ENCODE assay signal across 29 cellular contexts in the genomic region with DNA sequence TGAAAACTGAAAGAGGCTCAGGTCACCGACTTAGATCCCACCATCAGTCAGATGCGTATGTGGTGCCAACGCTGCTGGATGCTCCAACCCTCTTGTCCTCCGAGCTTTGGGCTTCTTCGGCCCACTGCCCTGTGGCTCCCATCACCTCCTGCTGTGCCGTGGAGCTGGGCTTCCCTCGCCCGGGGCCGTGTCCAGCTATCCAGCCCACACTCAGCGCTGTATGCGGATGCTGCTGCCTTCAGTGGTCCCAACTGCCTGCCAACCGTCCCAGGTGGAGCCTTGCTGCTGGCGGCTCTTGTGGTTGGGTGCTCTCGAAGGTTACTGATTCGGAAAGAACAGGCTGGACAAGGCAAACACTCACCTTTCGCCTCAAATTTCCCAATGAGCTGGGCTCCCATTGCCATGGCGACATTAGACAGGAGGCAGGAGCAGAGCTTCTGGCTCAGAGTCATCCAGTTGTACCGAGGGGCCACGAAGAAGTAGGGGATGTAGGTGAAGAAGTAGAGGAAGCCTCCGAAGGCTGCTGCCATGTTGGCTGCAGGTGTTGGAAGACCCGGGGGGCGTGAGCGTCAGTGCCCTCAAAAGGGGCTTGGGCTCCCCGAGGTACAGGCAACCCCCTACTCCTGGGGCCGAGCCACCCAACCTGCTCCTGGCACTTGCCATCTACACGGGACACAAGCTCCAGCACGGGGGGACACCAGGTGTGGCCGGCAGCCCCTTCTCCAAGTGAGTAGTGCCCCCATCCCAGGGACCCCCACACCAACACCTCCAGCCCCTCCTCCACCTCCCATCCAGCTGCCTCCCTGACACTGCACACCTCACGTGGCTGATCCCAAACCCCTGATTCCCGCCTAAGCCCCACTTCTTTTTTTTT. TPM values are rescaled to one million over a fixed set of nuclear protein-coding genes. Genes with fewer than 3 reads are reported as not detected.
DNase-seq lines count a peak whose midpoint lies in the region; ATAC-seq, FAIRE-seq and TF ChIP-seq lines count a peak whose summit lies in the region.
"Had no signal": no experiment of that assay in that cellular context is flagged by ENCODE, and none has a peak within 500 bp of the region (broad histone marks: within the 10 kb centered on the region; RNA-seq: fewer than 3 reads in every experiment).

No MANE protein-coding gene starts in this region.

- no peak for FAIRE-seq in K562 (lab: Jason Lieb, UNC)
- FAIRE-seq: GM12878 had no signal

- H2AFZ ChIP-seq in K562 (ENCODE audit: low read depth, low read length) = no peak overlapping the region
- H2AFZ ChIP-seq in osteoblast (ENCODE audit: low read length) = no peak overlapping the region
- H2AFZ ChIP-seq: GM23248 had no signal

- H3K9me3 ChIP-seq in K562 (replicated peaks; ENCODE audit: control insufficient read depth, insufficient read depth, low read depth, low read length) (no peaks in the 10 kb centered on the region), osteoblast (ENCODE audit: low read depth, low read length) (no peaks in the 10 kb centered on the region), aorta (ENCODE audit: control insufficient read depth, low read length) (no peaks in the 10 kb centered on the region)
- H3K9me3 ChIP-seq: BLaER1 treated with 17β-estradiol and CSF1 and Interleukin-3, amounts not matched to agents 10 nM and 100 nM; SJCRH30 had no signal

- no peak overlapping the region for H3K27ac Mint-ChIP-seq in activated T-helper 17 cell treated with anti-CD3 and anti-CD28 coated beads, Interleukin-2, amount 50 U/mL, for 72 hours
- H3K27ac Mint-ChIP-seq: CD4-positive, alpha-beta T cell; H9; HFFc6 had no signal

- intact Hi-C loops in K562 (cut with micrococcal nuclease) (no loop called here), aorta (cut with DNase I) (no loop called here), left cardiac atrium (cut with DNase I) (no loop called here)

- H3K4me2 ChIP-seq in K562 (ENCODE audit: insufficient read depth, low read length) (no peak overlapping the region), osteoblast (ENCODE audit: insufficient read depth, low read length) (no peak overlapping the region)
- H3K4me2 ChIP-seq: BLaER1 treated with 17β-estradiol and CSF1 and Interleukin-3, amounts not matched to agents 10 nM and 100 nM; KMS-11 had no signal

- H3K36me3 ChIP-seq in H7 (replicated peaks; ENCODE audit: control insufficient read depth, insufficient read depth, low read length) (no peaks in the 10 kb centered on the region), K562 (ENCODE audit: control insufficient read depth, insufficient read depth, low read length) (peaks cover 9% of the 10 kb centered on the region; the same call in 2 of the 3 replicates), osteoblast (ENCODE audit: insufficient read depth, low read length) (no peaks in the 10 kb centered on the region), aorta (ENCODE audit: control insufficient read depth in 1 of 2, insufficient read depth in 2 of 2, low read length in 1 of 2) (no peaks in the 10 kb centered on the region)
- H3K36me3 ChIP-seq: BLaER1 treated with 17β-estradiol and CSF1 and Interleukin-3, amounts not matched to agents 10 nM and 100 nM; SJCRH30 had no signal

- no peaks in the 10 kb centered on the region for H3K27me3 ChIP-seq in H7 (ENCODE audit: control insufficient read depth, insufficient read depth, low read length)
- H3K27me3 ChIP-seq in K562 (ENCODE audit: control insufficient read depth in 2 of 2, insufficient read depth in 2 of 2, low read length in 2 of 2) = no peaks in the 10 kb centered on the region
- peaks cover 4% of the 10 kb centered on the region for H3K27me3 ChIP-seq in osteoblast (ENCODE audit: insufficient read depth, low read length)
- no peaks in the 10 kb centered on the region for H3K27me3 ChIP-seq in aorta (ENCODE audit: control insufficient read depth in 1 of 2, insufficient read depth in 2 of 2, low read length in 1 of 2)
- H3K27me3 ChIP-seq: BLaER1 treated with 17β-estradiol and CSF1 and Interleukin-3, amounts not matched to agents 10 nM and 100 nM had no signal

- H3K4me3 Mint-ChIP-seq in activated T-helper 17 cell treated with anti-CD3 and anti-CD28 coated beads, Interleukin-2, amount 50 U/mL, for 72 hours = no peak overlapping the region
- H3K4me3 Mint-ChIP-seq: CD4-positive, alpha-beta T cell; H9; HFFc6 had no signal

- DNase-seq in H7 (peak; percentile 44), K562 (ENCODE audit: extremely low read depth in 1 of 4, low spot score in 3 of 4) (no peak), osteoblast (ENCODE audit: insufficient read length, low spot score, missing footprints) (peak; percentile 45), aorta (peak in 1 of 2 donors; percentile 41), left cardiac atrium (no peak), NCI-H2029 treated with DMSO at 0.1 percent for 48 hours (lab: John Stamatoyannopoulos, UW) (no peak)
- DNase-seq: CD4-positive, alpha-beta T cell; COR-L47; DMS53; EL; GDM1; GM23248; H9; HFFc6; MM.1S; NCI-H2081 treated with DMSO at 0.1 percent for 48 hours; NCI-H2171 treated with DMSO at 0.1 percent for 48 hours; NCI-H345; NCI-H524; NCI-H82; NK-92 treated with Interleukin-12 subunit alpha and Interleukin-12 subunit beta, amount 100 ng/mL, for 24 hours; PC-3; SJCRH30 had no signal

- H3K27me3 Mint-ChIP-seq in activated T-helper 17 cell treated with anti-CD3 and anti-CD28 coated beads, Interleukin-2, amount 50 U/mL, for 72 hours = no peaks in the 10 kb centered on the region
- H3K27me3 Mint-ChIP-seq: CD4-positive, alpha-beta T cell had no signal

- in situ Hi-C loops in K562 (cut with MboI) = no loop called here

- no peaks in the 10 kb centered on the region for H3K36me3 Mint-ChIP-seq in activated T-helper 17 cell treated with anti-CD3 and anti-CD28 coated beads, Interleukin-2, amount 50 U/mL, for 72 hours (ENCODE audit: low read depth)

- H3K4me1 Mint-ChIP-seq in activated T-helper 17 cell treated with anti-CD3 and anti-CD28 coated beads, Interleukin-2, amount 50 U/mL, for 72 hours = no peaks in the 10 kb centered on the region
- H3K4me1 Mint-ChIP-seq: H9 had no signal

- no peak overlapping the region for H3K27ac ChIP-seq in K562 (ENCODE audit: extremely low read depth, low read depth, low read length)
- H3K27ac ChIP-seq in osteoblast (ENCODE audit: low read depth, low read length) = no peak overlapping the region
- no peak overlapping the region for H3K27ac ChIP-seq in aorta (ENCODE audit: low read depth in 1 of 2, low read length in 2 of 2)
- H3K27ac ChIP-seq: BLaER1 treated with 17β-estradiol and CSF1 and Interleukin-3, amounts not matched to agents 10 nM and 100 nM; GM23248; KMS-11; SJCRH30 had no signal

- no peaks in the 10 kb centered on the region; a peak in 2 of 5 replicates for H3K4me1 ChIP-seq in K562 (replicated peaks in 1 of 2; ENCODE audit: control insufficient read depth in 2 of 2, insufficient read depth in 2 of 2, low read length in 2 of 2)
- no peaks in the 10 kb centered on the region for H3K4me1 ChIP-seq in osteoblast (ENCODE audit: insufficient read depth, low read length)
- no peaks in the 10 kb centered on the region for H3K4me1 ChIP-seq in aorta (ENCODE audit: control insufficient read depth in 1 of 2, insufficient read depth in 2 of 2, low read length in 2 of 2)
- H3K4me1 ChIP-seq: BLaER1 treated with 17β-estradiol and CSF1 and Interleukin-3, amounts not matched to agents 10 nM and 100 nM; SJCRH30 had no signal

- TF ChIP-seq CTCF in K562 (IDR thresholded peaks at IDR 0.05 in 2 of 3, conservative IDR thresholded peaks at IDR 0.05 in 1 of 3; ENCODE audit: insufficient read depth in 2 of 3, low read depth in 1 of 3, low read length in 3 of 3) (no peak), osteoblast (IDR thresholded peaks at IDR 0.05; ENCODE audit: extremely low read depth, low read depth, low read length) (no peak)

- BruUV-seq in K562 (replicated peaks; lab: Mats Ljungman, UMichigan) = no TSS peak

- TF ChIP-seq RAD21 in K562 (CRISPR knock-in tag; conservative IDR thresholded peaks at IDR 0.05 in 1 of 2, IDR thresholded peaks at IDR 0.05 in 1 of 2) = no peak

- CTCF ChIA-PET in K562 (lab: Yijun Ruan, JAX; ENCODE audit: low intra/inter-chr PET ratio) = no interaction called here

- no peak for TF ChIP-seq POLR2A in K562 (conservative IDR thresholded peaks at IDR 0.05)

- H3K79me2 ChIP-seq in K562 (ENCODE audit: control insufficient read depth, insufficient read depth, low read length) (no peaks in the 10 kb centered on the region), osteoblast (ENCODE audit: insufficient read depth, low read length) (no peaks in the 10 kb centered on the region)

- WGBS in K562 (ENCODE audit: insufficient coverage, low coverage, missing lambda C conversion rate) = 90% methylated on average over 30 of the region's 30 CpGs
- 91 to 93% methylated on average over 28 to 30 of the region's 30 CpGs for WGBS in aorta, 2 donors

- POLR2A ChIA-PET in K562 (lab: Yijun Ruan, JAX) = interaction anchor here (0.8 to 1.2 kb wide), 3 partner anchors 11 to 53 kb away, joined by 3 to 4 read pairs (median 3); no protein-coding TSS in a partner anchor

- H3K9me1 ChIP-seq in K562 (ENCODE audit: control insufficient read depth, insufficient read depth, low read length) = no peaks in the 10 kb centered on the region

- no peaks in the 10 kb centered on the region for H4K20me1 ChIP-seq in K562 (replicated peaks; ENCODE audit: control insufficient read depth, insufficient read depth, low read length)
- no peaks in the 10 kb centered on the region for H4K20me1 ChIP-seq in osteoblast (ENCODE audit: insufficient read depth, low read length)
- H4K20me1 ChIP-seq: BLaER1 treated with 17β-estradiol and CSF1 and Interleukin-3, amounts not matched to agents 10 nM and 100 nM had no signal

- TF ChIP-seq EP300 in K562 (IDR thresholded peaks at IDR 0.05; ENCODE audit: low read length) = no peak

- H3K4me3 ChIP-seq in H7 (ENCODE audit: insufficient read depth, low read depth, low read length) = no peak overlapping the region
- no peak overlapping the region for H3K4me3 ChIP-seq in K562
- H3K4me3 ChIP-seq in osteoblast (ENCODE audit: insufficient read depth, low read length) = no peak overlapping the region
- no peak overlapping the region for H3K4me3 ChIP-seq in aorta (ENCODE audit: low read length in 2 of 2)
- H3K4me3 ChIP-seq: BLaER1 treated with 17β-estradiol and CSF1 and Interleukin-3, amounts not matched to agents 10 nM and 100 nM; GM12878; GM23248; SJCRH30 had no signal

- ATAC-seq in K562 = no peak
- ATAC-seq in aorta (ENCODE audit: low FRiP score) = peak; percentile 26
- ATAC-seq in activated T-helper 17 cell treated with anti-CD3 and anti-CD28 coated beads, Interleukin-2, amount 50 U/mL, for 72 hours (replicated peaks) = no peak
- ATAC-seq in left cardiac atrium = no peak
- ATAC-seq: GM12878, PC-3, Right ventricle myocardium inferior, SK-N-SH treated with all-trans-retinoic acid at 6 μM for 48 hours had no signal

- no peak overlapping the region for H3K9ac ChIP-seq in K562 (ENCODE audit: insufficient read depth in 1 of 2, low read depth in 2 of 2, low read length in 2 of 2)
- H3K9ac ChIP-seq: BLaER1 treated with 17β-estradiol and CSF1 and Interleukin-3, amounts not matched to agents 10 nM and 100 nM; GM23248; KMS-11 had no signal

- no peaks in the 10 kb centered on the region for H3K9me3 Mint-ChIP-seq in activated T-helper 17 cell treated with anti-CD3 and anti-CD28 coated beads, Interleukin-2, amount 50 U/mL, for 72 hours
- H3K9me3 Mint-ChIP-seq: CD4-positive, alpha-beta T cell; H9; HFFc6 had no signal

RNA-seq across cellular contexts. Expression of gene ABCA3, which starts 32.2 kb away (rescaled TPM):
- 6.2 and 6.6 TPM in 2 replicates for total RNA-seq in H7 (2014; rRNA removed; shearing (Covaris generic))
- 40.2 and 114 TPM in 2 replicates for total RNA-seq in K562 (2011; cell fraction: chromatin; rRNA removed; ENCODE audit: low replicate concordance)
- 54.3 and 65.4 TPM in 2 replicates for total RNA-seq in K562 (2011; cell fraction: nucleolus; rRNA removed)
- 51.5 and 63.2 TPM in 2 replicates for total RNA-seq in K562 (2011; cell fraction: nucleoplasm; rRNA removed)
- total RNA-seq in K562 (2014; rRNA removed) (6.9 and 11.0 TPM in 2 replicates), K562 (2014; rRNA removed; fragmentation: Illumina TruSeq; extraction: Trizol) (4.9 and 6.8 TPM in 2 replicates), K562 (2015; rRNA removed; fragmentation: Illumina TruSeq; extraction: Trizol) (5.6 and 6.1 TPM in 2 replicates), K562 (2021) (22.3 and 23.7 TPM in 2 replicates), osteoblast (0.88 and 1.4 TPM in 2 replicates), aorta (10 to 100 TPM; 11.7 to 19.3 TPM), left cardiac atrium (10 to 100 TPM in 1 of 2 donors, 1 to 10 TPM in 1; 9.6 to 12.4 TPM)
- polyA plus RNA-seq in K562 (2011; rRNA removed) (9.2 and 15.1 TPM in 2 replicates), K562 (2014; fragmentation: Illumina TruSeq; extraction: Trizol) (15.4 and 18.8 TPM in 2 replicates), K562 (2014; fragmentation: Nextera tagmentation; extraction: Ambion mirVana) (under 1 TPM; 0.66 to 0.81 TPM), K562 (2014; rRNA removed) (11.7 and 13.9 TPM in 2 replicates), aorta (1 to 10 TPM; 2.6 to 7.6 TPM)
- polyA plus RNA-seq in K562 (2011; cell fraction: cytosol; rRNA removed) = 8.2 and 11.8 TPM in 2 replicates
- polyA plus RNA-seq in K562 (2011; cell fraction: nucleus; rRNA removed) = 36.8 and 72.7 TPM in 2 replicates
- polyA plus RNA-seq in K562 (2012) = 12.0 and 19.4 TPM in 2 replicates
- 7.5 and 9.7 TPM in 2 replicates for polyA minus RNA-seq in K562 (2011; rRNA and poly(A)+ RNA removed)
- 12.4 and 14.4 TPM in 2 replicates for polyA minus RNA-seq in K562 (2011; cell fraction: cytosol; rRNA and poly(A)+ RNA removed)
- 10.1 and 11.4 TPM in 2 replicates for polyA minus RNA-seq in K562 (2011; cell fraction: nucleus; rRNA and poly(A)+ RNA removed)
- total RNA-seq in activated T-helper 17 cell treated with anti-CD3 and anti-CD28 coated beads, Interleukin-2, amount 50 U/mL, for 72 hours = 1 to 10 TPM; 4.7 to 5.2 TPM

RNA-seq across cellular contexts. Expression of gene RNPS1, which starts 40.4 kb away (rescaled TPM):
- total RNA-seq in H7 (2014; rRNA removed; shearing (Covaris generic)) = 282 and 306 TPM in 2 replicates
- 373 and 378 TPM in 2 replicates for total RNA-seq in K562 (2011; cell fraction: chromatin; rRNA removed; ENCODE audit: low replicate concordance)
- 251 and 274 TPM in 2 replicates for total RNA-seq in K562 (2011; cell fraction: nucleolus; rRNA removed)
- 357 and 477 TPM in 2 replicates for total RNA-seq in K562 (2011; cell fraction: nucleoplasm; rRNA removed)
- total RNA-seq in K562 (2014; rRNA removed) = 252 and 305 TPM in 2 replicates
- 122 and 138 TPM in 2 replicates for total RNA-seq in K562 (2014; rRNA removed; fragmentation: Illumina TruSeq; extraction: Trizol)
- total RNA-seq in K562 (2015; rRNA removed; fragmentation: Illumina TruSeq; extraction: Trizol) = 188 and 196 TPM in 2 replicates
- 338 and 343 TPM in 2 replicates for total RNA-seq in K562 (2021)
- 202 and 211 TPM in 2 replicates for polyA plus RNA-seq in K562 (2011; rRNA removed)
- polyA plus RNA-seq in K562 (2011; cell fraction: cytosol; rRNA removed) = 319 and 500 TPM in 2 replicates
- 227 and 282 TPM in 2 replicates for polyA plus RNA-seq in K562 (2011; cell fraction: nucleus; rRNA removed)
- 240 and 340 TPM in 2 replicates for polyA plus RNA-seq in K562 (2012)
- 307 and 351 TPM in 2 replicates for polyA plus RNA-seq in K562 (2014; fragmentation: Illumina TruSeq; extraction: Trizol)
- polyA plus RNA-seq in K562 (2014; fragmentation: Nextera tagmentation; extraction: Ambion mirVana) = 10 to 100 TPM; 44.9 to 50.6 TPM
- 286 and 343 TPM in 2 replicates for polyA plus RNA-seq in K562 (2014; rRNA removed)
- 122 and 170 TPM in 2 replicates for polyA minus RNA-seq in K562 (2011; rRNA and poly(A)+ RNA removed)
- polyA minus RNA-seq in K562 (2011; cell fraction: cytosol; rRNA and poly(A)+ RNA removed) = 137 and 148 TPM in 2 replicates
- polyA minus RNA-seq in K562 (2011; cell fraction: nucleus; rRNA and poly(A)+ RNA removed) = 71.2 and 87.7 TPM in 2 replicates
- total RNA-seq in osteoblast = 64.2 and 81.1 TPM in 2 replicates
- 10 to 100 TPM; 95.5 to 98.4 TPM for total RNA-seq in aorta
- polyA plus RNA-seq in aorta = 100 to 1,000 TPM in 1 of 2 donors, 10 to 100 TPM in 1; 96.4 to 101 TPM
- 100 to 1,000 TPM; 205 to 314 TPM for total RNA-seq in activated T-helper 17 cell treated with anti-CD3 and anti-CD28 coated beads, Interleukin-2, amount 50 U/mL, for 72 hours
- total RNA-seq in left cardiac atrium = 100 to 1,000 TPM in 1 of 2 donors, 10 to 100 TPM in 1; 98.8 to 120 TPM

RNA-seq across cellular contexts. Expression of gene ECI1, which starts 56.9 kb away (rescaled TPM):
- total RNA-seq in H7 (2014; rRNA removed; shearing (Covaris generic)) = 115 and 122 TPM in 2 replicates
- total RNA-seq in K562 (2011; cell fraction: chromatin; rRNA removed; ENCODE audit: low replicate concordance) = 82.7 and 201 TPM in 2 replicates
- total RNA-seq in K562 (2011; cell fraction: nucleolus; rRNA removed) = 140 and 148 TPM in 2 replicates
- total RNA-seq in K562 (2011; cell fraction: nucleoplasm; rRNA removed) = 85.4 and 93.3 TPM in 2 replicates
- total RNA-seq in K562 (2014; rRNA removed) (175 and 241 TPM in 2 replicates), K562 (2014; rRNA removed; fragmentation: Illumina TruSeq; extraction: Trizol) (21.4 and 22.6 TPM in 2 replicates), K562 (2015; rRNA removed; fragmentation: Illumina TruSeq; extraction: Trizol) (54.0 and 55.0 TPM in 2 replicates), K562 (2021) (172 and 181 TPM in 2 replicates), osteoblast (42.3 and 44.5 TPM in 2 replicates), aorta (10 to 100 TPM; 28.4 to 31.3 TPM), left cardiac atrium (100 to 1,000 TPM; 124 to 128 TPM)
- polyA plus RNA-seq in K562 (2011; rRNA removed) (70.5 and 106 TPM in 2 replicates), K562 (2014; fragmentation: Illumina TruSeq; extraction: Trizol) (32.0 and 72.2 TPM in 2 replicates), K562 (2014; fragmentation: Nextera tagmentation; extraction: Ambion mirVana) (1 to 10 TPM; 4.7 to 7.6 TPM), K562 (2014; rRNA removed) (189 and 199 TPM in 2 replicates), aorta (10 to 100 TPM; 63.0 to 66.0 TPM)
- 147 and 284 TPM in 2 replicates for polyA plus RNA-seq in K562 (2011; cell fraction: cytosol; rRNA removed)
- polyA plus RNA-seq in K562 (2011; cell fraction: nucleus; rRNA removed) = 105 and 118 TPM in 2 replicates
- polyA plus RNA-seq in K562 (2012) = 136 and 268 TPM in 2 replicates
- 14.3 and 21.6 TPM in 2 replicates for polyA minus RNA-seq in K562 (2011; rRNA and poly(A)+ RNA removed)
- 51.2 and 72.4 TPM in 2 replicates for polyA minus RNA-seq in K562 (2011; cell fraction: cytosol; rRNA and poly(A)+ RNA removed)
- polyA minus RNA-seq in K562 (2011; cell fraction: nucleus; rRNA and poly(A)+ RNA removed) = 26.7 and 36.3 TPM in 2 replicates
- total RNA-seq in activated T-helper 17 cell treated with anti-CD3 and anti-CD28 coated beads, Interleukin-2, amount 50 U/mL, for 72 hours = 10 to 100 TPM; 36.7 to 50.6 TPM

Comparison
In these comparisons a context has a peak if more than half of its experiments do, and no peak if none do; other contexts are left out.
1. DNase-seq: peak in H7 (single experiment) and osteoblast (single experiment); none in K562 (0 of 4), left cardiac atrium (single experiment) and NCI-H2029 treated with DMSO at 0.1 percent for 48 hours (single experiment).